ENCODE assay signal across 8 cellular contexts in genomic region chr20:25750220-25750764, GRCh38. TPM values are rescaled to one million over a fixed set of nuclear protein-coding genes. Genes with fewer than 3 reads are reported as not detected.
DNase-seq lines count a peak whose midpoint lies in the region; ATAC-seq and TF ChIP-seq lines count a peak whose summit lies in the region.

No MANE protein-coding gene starts in this region.

- no peak for DNase-seq in fibroblast of villous mesenchyme (ENCODE audit: low read depth)
- no peak for DNase-seq in AG08395 (ENCODE audit: low spot score)
- no peak for DNase-seq in NCI-H345 (lab: John Stamatoyannopoulos, UW)
- no peak for DNase-seq in SK-N-DZ (ENCODE audit: low spot score)
- DNase-seq in kidney glomerular epithelial cell (lab: John Stamatoyannopoulos, UW): no peak

- peak overlapping the region in 12 of 21 experiments; percentile 22 to 72 (median 56) for H3K27ac ChIP-seq in skin epidermis

- TF ChIP-seq CTCF in WI38 (IDR thresholded peaks at IDR 0.05; ENCODE audit: low read depth, low read length): no peak
- TF ChIP-seq CTCF in fibroblast of villous mesenchyme (IDR thresholded peaks at IDR 0.05; ENCODE audit: insufficient read depth, low read depth, low read length): no peak

- peak; percentile 12 for ATAC-seq in GM19023 (IDR thresholded peaks at IDR 0.05; ENCODE audit: unreplicated experiment)

- H3K4me3 ChIP-seq in WI38 (ENCODE audit: low read depth, low read length): peak overlapping the region; percentile 46
- peak overlapping the region; percentile 60 for H3K4me3 ChIP-seq in fibroblast of villous mesenchyme (ENCODE audit: low read depth, low read length)
- H3K4me3 ChIP-seq in skin epidermis: peak overlapping the region in 6 of 7 experiments; percentile 33 to 47 (median 39)

RNA-seq across cellular contexts. Expression of gene ZNF337, which starts 53.6 kb away (rescaled TPM):
- total RNA-seq in fibroblast of villous mesenchyme: 10.6 and 13.0 TPM in 2 replicates
- polyA plus RNA-seq in SK-N-DZ (2014; cell fraction: cytosol; rRNA removed): 20.6 and 23.3 TPM in 2 replicates
- polyA plus RNA-seq in SK-N-DZ (2014; cell fraction: nucleus; rRNA removed): 57.0 and 61.1 TPM in 2 replicates
